In genomic region chr19:38233740-38234251, GRCh38 we compare ENCODE assay signal across 8 cellular contexts. TPM values are rescaled to one million over a fixed set of nuclear protein-coding genes. Genes with fewer than 3 reads are reported as not detected.
DNase-seq lines count a peak whose midpoint lies in the region; ATAC-seq and FAIRE-seq lines count a peak whose summit lies in the region.

No MANE protein-coding gene starts in this region.

- H3K9me3 ChIP-seq in effector memory CD4-positive, alpha-beta T cell (ENCODE audit: control insufficient read depth, low read length) = no peaks in the 10 kb centered on the region

- FAIRE-seq in GM19239 (lab: Jason Lieb, UNC) = peak; percentile 33

- H3K4me1 Mint-ChIP-seq in activated CD4-positive, alpha-beta memory T cell treated with anti-CD3 and anti-CD28 coated beads, Interleukin-2, amount 10 ng/mL, durations not matched to agents 7 days and 5 days = peaks cover 3% of the 10 kb centered on the region

- H3K4me3 ChIP-seq in effector memory CD4-positive, alpha-beta T cell (ENCODE audit: insufficient read depth, low read depth, low read length, poor library complexity, severe bottlenecking) = no peak overlapping the region

- CTCF ChIA-PET in activated CD4-positive, alpha-beta memory T cell treated with anti-CD3 and anti-CD28 coated beads, Interleukin-2, amount 10 ng/mL, durations not matched to agents 7 days and 5 days (lab: Charles Lee) = interaction anchor here (0.6 to 6.3 kb wide), 9 partner anchors 8 to 331 kb away, joined by 3 to 32 read pairs (median 5); partner anchors contain the start of genes CATSPERG and PSMD8

- H3K4me3 Mint-ChIP-seq in activated CD4-positive, alpha-beta memory T cell treated with anti-CD3 and anti-CD28 coated beads, Interleukin-2, amount 10 ng/mL, durations not matched to agents 7 days and 5 days = no peak overlapping the region

- no peaks in the 10 kb centered on the region for H3K9me3 Mint-ChIP-seq in activated CD4-positive, alpha-beta memory T cell treated with anti-CD3 and anti-CD28 coated beads, Interleukin-2, amount 10 ng/mL, durations not matched to agents 7 days and 5 days

- H3K27me3 Mint-ChIP-seq in activated CD4-positive, alpha-beta memory T cell treated with anti-CD3 and anti-CD28 coated beads, Interleukin-2, amount 10 ng/mL, durations not matched to agents 7 days and 5 days = peaks cover 32% of the 10 kb centered on the region

- H3K27me3 ChIP-seq in effector memory CD4-positive, alpha-beta T cell (replicated peaks; ENCODE audit: control insufficient read depth, insufficient read depth, low read length, poor library complexity, severe bottlenecking) = peaks cover 5% of the 10 kb centered on the region

- no peaks in the 10 kb centered on the region for H3K36me3 ChIP-seq in effector memory CD4-positive, alpha-beta T cell (ENCODE audit: control insufficient read depth, insufficient read depth, low read length)

- H3K4me1 ChIP-seq in effector memory CD4-positive, alpha-beta T cell (ENCODE audit: control insufficient read depth, insufficient read depth, low read length, poor library complexity, severe bottlenecking) = peaks cover 6% of the 10 kb centered on the region

- H3K36me3 Mint-ChIP-seq in activated CD4-positive, alpha-beta memory T cell treated with anti-CD3 and anti-CD28 coated beads, Interleukin-2, amount 10 ng/mL, durations not matched to agents 7 days and 5 days (ENCODE audit: low read depth) = no peaks in the 10 kb centered on the region

- no peak overlapping the region for H3K27ac Mint-ChIP-seq in activated CD4-positive, alpha-beta memory T cell treated with anti-CD3 and anti-CD28 coated beads, Interleukin-2, amount 10 ng/mL, durations not matched to agents 7 days and 5 days

- DNase-seq in AG08395 (ENCODE audit: low spot score) = peak; percentile 85
- DNase-seq in GM19239 (ENCODE audit: insufficient read length, low spot score) = peak; percentile 81
- DNase-seq in NCI-H82 (lab: John Stamatoyannopoulos, UW) = peak; percentile 89
- DNase-seq in activated CD4-positive, alpha-beta memory T cell treated with anti-CD3 and anti-CD28 coated beads, Interleukin-2, amount 10 ng/mL, durations not matched to agents 7 days and 5 days = peak; percentile 84
- peak; percentile 36 to 58 (median 49) for DNase-seq in effector memory CD4-positive, alpha-beta T cell
- peak; percentile 70 for DNase-seq in midbrain (lab: John Stamatoyannopoulos, UW)
- DNase-seq in stimulated activated CD8-positive, alpha-beta memory T cell treated with anti-CD3 and anti-CD28 coated beads, Interleukin-4, amount 100 ng/mL, for 48 hours = peak; percentile 97

- ATAC-seq in GM21515 (IDR thresholded peaks at IDR 0.05; ENCODE audit: unreplicated experiment) = no peak

- POLR2A ChIA-PET in activated CD4-positive, alpha-beta memory T cell treated with anti-CD3 and anti-CD28 coated beads, Interleukin-2, amount 10 ng/mL, durations not matched to agents 7 days and 5 days (lab: Charles Lee) = no interaction called here

- H3K27ac ChIP-seq in effector memory CD4-positive, alpha-beta T cell (ENCODE audit: insufficient read depth, low read length, poor library complexity, severe bottlenecking) = no peak overlapping the region

RNA-seq across cellular contexts. Expression of gene DPF1, which starts 9.8 kb away (rescaled TPM):
- under 1 TPM; 0.40 to 0.55 TPM for total RNA-seq in activated CD4-positive, alpha-beta memory T cell treated with anti-CD3 and anti-CD28 coated beads, Interleukin-2, amount 10 ng/mL, durations not matched to agents 7 days and 5 days

RNA-seq across cellular contexts. Expression of gene PPP1R14A, which starts 22.4 kb away (rescaled TPM):
- not detected for total RNA-seq in activated CD4-positive, alpha-beta memory T cell treated with anti-CD3 and anti-CD28 coated beads, Interleukin-2, amount 10 ng/mL, durations not matched to agents 7 days and 5 days

RNA-seq across cellular contexts. Expression of gene SPINT2, which starts 30.6 kb away (rescaled TPM):
- 1 to 10 TPM; 7.3 to 8.0 TPM for total RNA-seq in activated CD4-positive, alpha-beta memory T cell treated with anti-CD3 and anti-CD28 coated beads, Interleukin-2, amount 10 ng/mL, durations not matched to agents 7 days and 5 days
